In the genomic region with DNA sequence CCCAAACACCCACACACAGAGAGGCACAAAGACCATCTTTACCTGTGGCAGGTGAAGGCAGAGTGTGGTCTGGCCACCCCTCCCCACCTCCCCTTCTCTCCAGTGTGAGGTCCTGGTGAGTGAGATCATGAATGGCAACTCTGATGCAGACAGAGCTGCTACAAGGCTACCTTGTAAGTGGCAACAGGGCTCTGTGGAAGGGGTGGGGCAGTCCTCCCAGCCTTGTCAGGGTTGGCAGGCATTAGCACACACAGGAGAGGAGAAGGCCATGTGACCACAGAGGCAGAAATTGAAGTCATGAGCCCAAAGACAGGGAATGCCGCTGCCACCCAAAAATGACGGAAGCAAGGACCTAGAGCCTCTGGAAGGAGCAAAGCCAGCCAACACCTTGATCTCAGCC, we compare ENCODE assay signal across 15 cellular contexts. TPM values are rescaled to one million over a fixed set of nuclear protein-coding genes. Genes with fewer than 3 reads are reported as not detected.
DNase-seq lines count a peak whose midpoint lies in the region; TF ChIP-seq lines count a peak whose summit lies in the region.
"Had no signal": no experiment of that assay in that cellular context is flagged by ENCODE, and none has a peak within 500 bp of the region (broad histone marks: within the 10 kb centered on the region; RNA-seq: fewer than 3 reads in every experiment).

No MANE protein-coding gene starts in this region.

- H3K79me2 ChIP-seq in fibroblast of lung (ENCODE audit: control insufficient read depth, insufficient read depth, low read length) (no peaks in the 10 kb centered on the region), H9 (ENCODE audit: insufficient read depth, low read length) (no peaks in the 10 kb centered on the region)
- H3K79me2 ChIP-seq: parathyroid adenoma had no signal

- DNase-seq in ELR (ENCODE audit: low read depth): peak; percentile 30
- DNase-seq in RWPE1 (ENCODE audit: low spot score): no peak
- no peak for DNase-seq in fibroblast of lung (ENCODE audit: low read depth in 2 of 2)
- DNase-seq in midbrain (lab: John Stamatoyannopoulos, UW): no peak
- no peak for DNase-seq in SHP77 (lab: John Stamatoyannopoulos, UW)
- no peak for DNase-seq in T-helper 2 cell
- no peak for DNase-seq in H9
- DNase-seq: activated CD4-positive, alpha-beta T cell treated with anti-CD3 and anti-CD28 coated beads for 48 hours; caudate nucleus; left ventricle myocardium superior; SHP77 treated with DMSO at 0.1 percent for 48 hours had no signal

- H2BK120ac ChIP-seq in H9 (ENCODE audit: low read depth, low read length, poor library complexity, severe bottlenecking): no peak overlapping the region

- H4K5ac ChIP-seq in H9 (ENCODE audit: insufficient read length, low read depth, low read length): no peak overlapping the region

- H3K27me3 Mint-ChIP-seq in H9 (ENCODE audit: low read depth): peaks cover 12% of the 10 kb centered on the region

- no peaks in the 10 kb centered on the region for H3K9me3 ChIP-seq in fibroblast of lung (ENCODE audit: control insufficient read depth, insufficient read depth, low read depth, low read length)
- H3K9me3 ChIP-seq in skeletal muscle satellite cell (replicated peaks; ENCODE audit: low read length): no peaks in the 10 kb centered on the region
- H3K9me3 ChIP-seq in H9 (ENCODE audit: control insufficient read depth, low read depth, low read length): no peaks in the 10 kb centered on the region

- H3K36me3 ChIP-seq in fibroblast of lung (ENCODE audit: control insufficient read depth, insufficient read depth, low read length): no peaks in the 10 kb centered on the region
- no peaks in the 10 kb centered on the region for H3K36me3 ChIP-seq in skeletal muscle satellite cell (ENCODE audit: insufficient read depth, low read length)

- no peak overlapping the region for H3K14ac ChIP-seq in H9 (ENCODE audit: insufficient read depth, low read length)

- H2BK20ac ChIP-seq in H9 (ENCODE audit: low read depth, low read length, poor library complexity, severe bottlenecking): no peak overlapping the region

- no peak overlapping the region for H2BK15ac ChIP-seq in H9 (ENCODE audit: low read depth, low read length)

- H3K27me3 ChIP-seq in fibroblast of lung (ENCODE audit: control insufficient read depth, insufficient read depth, low read length) (no peaks in the 10 kb centered on the region), skeletal muscle satellite cell (ENCODE audit: control insufficient read depth, insufficient read depth, low read length) (no peaks in the 10 kb centered on the region), H9 (ENCODE audit: insufficient read depth, low read length) (no peaks in the 10 kb centered on the region)

- no peak overlapping the region for H3K56ac ChIP-seq in H9 (ENCODE audit: insufficient read length, low read depth, low read length)

- no peak overlapping the region for H3K4me3 Mint-ChIP-seq in H9
- H3K4me3 Mint-ChIP-seq: activated T-helper 17 cell treated with anti-CD3 and anti-CD28 coated beads, Interleukin-2, amount 50 U/mL, for 72 hours had no signal

- no peak overlapping the region for H2BK12ac ChIP-seq in H9 (ENCODE audit: insufficient read length, low read depth, low read length)

- H3K79me1 ChIP-seq in H9 (ENCODE audit: insufficient read depth, low read depth, low read length, poor library complexity, severe bottlenecking): no peaks in the 10 kb centered on the region

- no peak overlapping the region for H3T11ph ChIP-seq in H9 (ENCODE audit: low read length)

- H3K4me1 ChIP-seq in fibroblast of lung (ENCODE audit: control insufficient read depth, extremely low read depth, insufficient read depth, low read length): peaks cover 27% of the 10 kb centered on the region
- H3K4me1 ChIP-seq in skeletal muscle satellite cell (ENCODE audit: control insufficient read depth, insufficient read depth, low read length): peaks cover 52% of the 10 kb centered on the region
- peaks cover 4% of the 10 kb centered on the region; the same call in 1 of the 2 replicates for H3K4me1 ChIP-seq in H9 (ENCODE audit: insufficient read depth, low read length)

- no peak overlapping the region for H3K9ac ChIP-seq in fibroblast of lung (ENCODE audit: insufficient read depth, low read length)
- H3K9ac ChIP-seq in skeletal muscle satellite cell (ENCODE audit: low read depth, low read length): peak overlapping the region; percentile 20
- no peak overlapping the region for H3K9ac ChIP-seq in H9 (ENCODE audit: extremely low read depth, insufficient read length, low read length)
- H3K9ac ChIP-seq: parathyroid adenoma had no signal

- H2AK5ac ChIP-seq in H9 (ENCODE audit: insufficient read length, low read length): no peak overlapping the region

- no peaks in the 10 kb centered on the region for H3K23me2 ChIP-seq in H9 (ENCODE audit: insufficient read length, low read depth, low read length, poor library complexity, severe bottlenecking)

- no peak overlapping the region for H3K27ac Mint-ChIP-seq in H9
- H3K27ac Mint-ChIP-seq: activated T-helper 17 cell treated with anti-CD3 and anti-CD28 coated beads, Interleukin-2, amount 50 U/mL, for 72 hours had no signal

- H3K36me3 Mint-ChIP-seq in H9 (ENCODE audit: insufficient read depth in 1 of 3, low read depth in 3 of 3): peaks cover 0 to 9% (median 0%) of the 10 kb centered on the region in 3 experiments; a peak in 3 of 7 replicates

- TF ChIP-seq CTCF in RWPE1 (conservative IDR thresholded peaks at IDR 0.05; ENCODE audit: low read depth) (no peak), fibroblast of lung (conservative IDR thresholded peaks at IDR 0.05 in 1 of 2, IDR thresholded peaks at IDR 0.05 in 1 of 2; ENCODE audit: low read depth in 1 of 2, low read length in 2 of 2) (no peak), H9 (conservative IDR thresholded peaks at IDR 0.05) (no peak)

- H4K8ac ChIP-seq in H9 (replicated peaks; ENCODE audit: insufficient read length, low read depth, low read length): no peak overlapping the region

- no peak overlapping the region for H4K91ac ChIP-seq in H9 (ENCODE audit: insufficient read length, low read depth, low read length)

- peaks cover 21 to 25% of the 10 kb centered on the region in 2 experiments for H3K4me1 Mint-ChIP-seq in H9

- POLR2A ChIA-PET in RWPE1 (lab: Yijun Ruan, JAX; ENCODE audit: low non-redundant PET): no interaction called here

- H2BK5ac ChIP-seq in H9 (ENCODE audit: insufficient read length, low read length): no peak overlapping the region

- H3K23ac ChIP-seq in H9 (ENCODE audit: insufficient read length, low read depth, low read length): no peak overlapping the region

- no peak overlapping the region for H3K4me3 ChIP-seq in fibroblast of lung (replicated peaks in 1 of 4; ENCODE audit: control extremely low read depth in 1 of 4, insufficient read depth in 1 of 4, low read depth in 3 of 4, low read length in 4 of 4)
- H3K4me3 ChIP-seq in skeletal muscle satellite cell (ENCODE audit: low read length): peak overlapping the region; percentile 43

- WGBS in H9 (ENCODE audit: extremely low coverage, insufficient read length, low lambda C conversion rate): no CpG with 5 or more reads among the region's 2 CpGs

- H2AFZ ChIP-seq in fibroblast of lung (ENCODE audit: low read length): no peak overlapping the region
- no peak overlapping the region for H2AFZ ChIP-seq in H9 (ENCODE audit: low read length)

- H3K18ac ChIP-seq in H9 (ENCODE audit: insufficient read length, low read depth, low read length): no peak overlapping the region

- H3K4ac ChIP-seq in H9 (ENCODE audit: low read depth, low read length): no peak overlapping the region

- no peaks in the 10 kb centered on the region for H4K20me1 ChIP-seq in fibroblast of lung (ENCODE audit: control insufficient read depth, extremely low read depth, insufficient read depth, low read length)
- H4K20me1 ChIP-seq in H9 (ENCODE audit: control insufficient read depth, insufficient read depth, insufficient read length): no peaks in the 10 kb centered on the region

- CTCF ChIA-PET in RWPE1 (lab: Yijun Ruan, JAX): interaction anchor here (0.6 to 1.7 kb wide), 2 partner anchors 16 to 191 kb away, joined by 3 to 12 read pairs; no protein-coding TSS in a partner anchor

- H3K9me3 Mint-ChIP-seq in H9: peaks cover 7 to 9% of the 10 kb centered on the region in 2 experiments; a peak in 4 of 5 replicates
- H3K9me3 Mint-ChIP-seq: activated T-helper 17 cell treated with anti-CD3 and anti-CD28 coated beads, Interleukin-2, amount 50 U/mL, for 72 hours had no signal

- peak overlapping the region; percentile 78 for H3K27ac ChIP-seq in RWPE1
- peak overlapping the region; percentile 77 for H3K27ac ChIP-seq in fibroblast of lung (ENCODE audit: insufficient read depth, low read length)
- no peak overlapping the region for H3K27ac ChIP-seq in H9 (ENCODE audit: insufficient read length, low read depth, low read length)
- H3K27ac ChIP-seq: C4-2B, parathyroid adenoma had no signal

- H3K4me2 ChIP-seq in fibroblast of lung (ENCODE audit: extremely low read depth, insufficient read depth, low read length) (peak overlapping the region; percentile 76), skeletal muscle satellite cell (ENCODE audit: low read length) (peak overlapping the region; percentile 70), H9 (ENCODE audit: insufficient read depth, insufficient read length, low read length) (no peak overlapping the region)

RNA-seq across cellular contexts. Expression of a gene that starts 30.7 kb away (rescaled TPM):
- total RNA-seq in fibroblast of lung (0.26 and 1.7 TPM in 2 replicates), H9 (2021) (0.17 and 0.35 TPM in 2 replicates)
- polyA plus RNA-seq in fibroblast of lung: 0.15 and 0.21 TPM in 2 replicates
- polyA plus RNA-seq in fibroblast of lung (2012): 0.19 and 0.43 TPM in 2 replicates
- 1.2 and 2.6 TPM in 2 replicates for polyA minus RNA-seq in fibroblast of lung (ENCODE audit: low replicate concordance)
- total RNA-seq in skeletal muscle satellite cell (2012; rRNA removed): 0.22 and 0.25 TPM in 2 replicates
